Comparison of ENCODE assay signal across 8 cellular contexts in genomic region chr7:130213820-130214219, GRCh38. TPM values are rescaled to one million over a fixed set of nuclear protein-coding genes. Genes with fewer than 3 reads are reported as not detected.
"Had no signal": no experiment of that assay in that cellular context is flagged by ENCODE, and none has a peak within 500 bp of the region (broad histone marks: within the 10 kb centered on the region; RNA-seq: fewer than 3 reads in every experiment).

No MANE protein-coding gene starts in this region.

- H3K9me3 Mint-ChIP-seq: GM23338, H9 had no signal

- H3K27ac Mint-ChIP-seq: GM23338, H9 had no signal

- H3K4me1 Mint-ChIP-seq: GM23338 had no signal

- FAIRE-seq: H1, H54, HTR-8/SVneo had no signal

- ATAC-seq: GM23338 had no signal

- DNase-seq: H9, HCEC 1CT, IMR-90 had no signal

- H3K4me2 ChIP-seq: GM23338 had no signal

- H3K4me3 ChIP-seq: GM23338 had no signal

- H3K4me3 Mint-ChIP-seq: GM23338, H9 had no signal

RNA-seq across cellular contexts. Expression of gene SSMEM1, which starts 6.2 kb away (rescaled TPM):
- total RNA-seq: GM23338, H1, H9, HT-29, IMR-90 had no signal
- polyA plus RNA-seq: GM23338, H1 had no signal

RNA-seq across cellular contexts. Expression of gene CPA2, which starts 52.8 kb away (rescaled TPM):
- total RNA-seq: GM23338, H1, H9, HT-29, IMR-90 had no signal
- polyA plus RNA-seq: GM23338 had no signal
